ENCODE assay signal across 22 cellular contexts in genomic region chr3:31709005-31709404, GRCh38.
DNase-seq lines count a peak whose midpoint lies in the region; ATAC-seq and TF ChIP-seq lines count a peak whose summit lies in the region.
"Had no signal": no experiment of that assay in that cellular context is flagged by ENCODE, and none has a peak within 500 bp of the region (broad histone marks: within the 10 kb centered on the region; RNA-seq: fewer than 3 reads in every experiment).

No MANE protein-coding gene starts in this region.

- H3K4me3 Mint-ChIP-seq in IgD-negative memory B cell = no peak overlapping the region
- no peak overlapping the region for H3K4me3 Mint-ChIP-seq in activated B cell treated with CpG ODN at 0.5 μM for 24 hours
- H3K4me3 Mint-ChIP-seq in memory B cell = no peak overlapping the region
- H3K4me3 Mint-ChIP-seq: CD8-positive, alpha-beta T cell; H9; HFFc6 had no signal

- H3K4me1 ChIP-seq in psoas muscle = peaks cover 11% of the 10 kb centered on the region

- peaks cover 13% of the 10 kb centered on the region for H3K36me3 Mint-ChIP-seq in IgD-negative memory B cell
- peaks cover 83% of the 10 kb centered on the region for H3K36me3 Mint-ChIP-seq in activated B cell treated with CpG ODN at 0.5 μM for 24 hours (ENCODE audit: low read depth)
- peaks cover 58% of the 10 kb centered on the region for H3K36me3 Mint-ChIP-seq in memory B cell
- H3K36me3 Mint-ChIP-seq: CD8-positive, alpha-beta T cell had no signal

- H3K9me3 Mint-ChIP-seq in IgD-negative memory B cell = no peaks in the 10 kb centered on the region
- H3K9me3 Mint-ChIP-seq in activated B cell treated with CpG ODN at 0.5 μM for 24 hours = peaks cover 3% of the 10 kb centered on the region
- peaks cover 4% of the 10 kb centered on the region for H3K9me3 Mint-ChIP-seq in memory B cell

- H3K4me1 Mint-ChIP-seq in IgD-negative memory B cell (peaks cover 28 to 45% (median 41%) of the 10 kb centered on the region in 3 donors), activated B cell treated with CpG ODN at 0.5 μM for 24 hours (peaks cover 85% of the 10 kb centered on the region), memory B cell (peaks cover 68% of the 10 kb centered on the region)

- intact Hi-C loops in activated B cell treated with CpG ODN at 0.5 μM for 24 hours (cut with micrococcal nuclease) (no loop called here), psoas muscle (cut with DNase I) (no loop called here)

- H3K9me3 ChIP-seq in psoas muscle = no peaks in the 10 kb centered on the region

- CTCF ChIA-PET in activated B cell treated with CpG ODN at 0.5 μM for 24 hours (lab: Charles Lee) = no interaction called here

- ATAC-seq in activated B cell treated with CpG ODN at 0.5 μM for 24 hours (ENCODE audit: low read depth) (no peak), memory B cell (ENCODE audit: low read depth) (no peak), psoas muscle (no peak), HG03095 (IDR thresholded peaks at IDR 0.05; ENCODE audit: unreplicated experiment) (no peak), HG03196 (IDR thresholded peaks at IDR 0.05; ENCODE audit: unreplicated experiment) (no peak)
- ATAC-seq: CD8-positive, alpha-beta T cell had no signal

- DNase-seq in activated B cell treated with CpG ODN at 0.5 μM for 24 hours (no peak), memory B cell (ENCODE audit: low spot score in 2 of 2) (no peak), psoas muscle (no peak), KG1 (lab: John Stamatoyannopoulos, UW) (no peak)
- DNase-seq: C1 segment of cervical spinal cord; CD8-positive, alpha-beta T cell; DMS153; H9; HFFc6; Kasumi-1; NCI-H1694 treated with DMSO at 0.1 percent for 48 hours; NCI-H2081 treated with DMSO at 0.1 percent for 48 hours; NCI-H226; NCI-H510A treated with DMSO at 0.1 percent for 48 hours; NCI-H748 treated with DMSO at 0.1 percent for 48 hours; PC-9; SHP77 treated with DMSO at 0.1 percent for 48 hours had no signal

- TF ChIP-seq CTCF in activated B cell treated with CpG ODN at 0.5 μM for 24 hours (IDR thresholded peaks at IDR 0.05) (no peak), psoas muscle (IDR thresholded peaks at IDR 0.05) (no peak)

- H3K4me3 ChIP-seq in psoas muscle = no peak overlapping the region
- H3K4me3 ChIP-seq: PC-9, SK-N-MC had no signal

- H3K27me3 Mint-ChIP-seq in IgD-negative memory B cell = no peaks in the 10 kb centered on the region
- no peaks in the 10 kb centered on the region for H3K27me3 Mint-ChIP-seq in activated B cell treated with CpG ODN at 0.5 μM for 24 hours
- H3K27me3 Mint-ChIP-seq in memory B cell = no peaks in the 10 kb centered on the region

- H3K27ac Mint-ChIP-seq in IgD-negative memory B cell = peak overlapping the region in 2 of 3 donors; percentile 16 to 61
- H3K27ac Mint-ChIP-seq in activated B cell treated with CpG ODN at 0.5 μM for 24 hours = peak overlapping the region; percentile 51
- H3K27ac Mint-ChIP-seq in memory B cell = peak overlapping the region; percentile 54
- H3K27ac Mint-ChIP-seq: CD8-positive, alpha-beta T cell; H9; HFFc6 had no signal

- POLR2A ChIA-PET in activated B cell treated with CpG ODN at 0.5 μM for 24 hours (lab: Charles Lee) = interaction anchor here (0.9 kb wide), 1 partner anchor 176 kb away, joined by 3 read pairs; the partner anchor contains the start of gene STT3B

- no peaks in the 10 kb centered on the region for H3K27me3 ChIP-seq in psoas muscle (ENCODE audit: insufficient read depth in 3 of 3, low read length in 2 of 3)

- H3K36me3 ChIP-seq in psoas muscle (ENCODE audit: insufficient read depth in 1 of 2, low read depth in 1 of 2) = no peaks in the 10 kb centered on the region

- no peak overlapping the region for H3K27ac ChIP-seq in psoas muscle
- H3K27ac ChIP-seq: PC-9, RWPE1, SK-N-MC had no signal

- WGBS in psoas muscle, 3 donors = 70 to 80% (median 72%) methylated on average over 9 of the region's 9 CpGs
